ENCODE assay signal across 20 cellular contexts in the genomic region with DNA sequence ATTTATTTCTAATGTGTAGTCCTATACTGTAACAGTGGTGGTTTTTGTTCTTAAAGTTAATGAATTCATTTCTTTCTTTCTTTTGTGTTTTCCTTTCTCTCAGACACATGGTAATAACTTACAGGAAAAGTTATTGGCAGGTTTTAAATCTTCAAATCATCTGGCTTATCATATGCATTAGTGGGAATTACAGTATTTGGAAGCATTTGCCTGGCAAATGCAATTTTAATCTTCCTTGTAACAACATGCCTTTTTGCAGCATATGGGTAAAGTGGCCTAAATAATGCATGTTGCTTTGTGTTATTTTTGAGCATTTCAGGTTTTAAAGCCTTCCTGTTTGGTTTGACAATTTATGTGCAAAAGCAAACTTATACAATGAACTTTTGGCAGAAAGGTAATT.
DNase-seq lines count a peak whose midpoint lies in the region; ATAC-seq and TF ChIP-seq lines count a peak whose summit lies in the region.
"Had no signal": no experiment of that assay in that cellular context is flagged by ENCODE, and none has a peak within 500 bp of the region (broad histone marks: within the 10 kb centered on the region; RNA-seq: fewer than 3 reads in every experiment).

No MANE protein-coding gene starts in this region.

- H3K4me3 Mint-ChIP-seq in activated naive CD8-positive, alpha-beta T cell treated with anti-CD3 and anti-CD28 coated beads, Interleukin-2, amount 50 U/mL, for 24 hours: no peak overlapping the region
- H3K4me3 Mint-ChIP-seq: CD4-positive, alpha-beta T cell; GM23338 had no signal

- intact Hi-C loops in spleen (cut with DNase I; ENCODE audit: low total_unique reads): loop anchor here (5.0 kb wide), 1 partner anchor 180 kb away; no protein-coding TSS in a partner anchor

- TF ChIP-seq POLR2A in gastroesophageal sphincter (IDR thresholded peaks at IDR 0.05): no peak
- no peak for TF ChIP-seq POLR2A in spleen (IDR thresholded peaks at IDR 0.05)

- no peak overlapping the region for H3K27ac Mint-ChIP-seq in activated naive CD8-positive, alpha-beta T cell treated with anti-CD3 and anti-CD28 coated beads, Interleukin-2, amount 50 U/mL, for 24 hours
- H3K27ac Mint-ChIP-seq: CD4-positive, alpha-beta T cell; GM23338 had no signal

- peaks cover 10% of the 10 kb centered on the region for H3K4me1 Mint-ChIP-seq in activated naive CD8-positive, alpha-beta T cell treated with anti-CD3 and anti-CD28 coated beads, Interleukin-2, amount 50 U/mL, for 24 hours

- H3K27me3 Mint-ChIP-seq in activated naive CD8-positive, alpha-beta T cell treated with anti-CD3 and anti-CD28 coated beads, Interleukin-2, amount 50 U/mL, for 24 hours: no peaks in the 10 kb centered on the region
- H3K27me3 Mint-ChIP-seq: CD4-positive, alpha-beta T cell had no signal

- in situ Hi-C loops in GM23248 (cut with MboI): loop anchor here (25.0 kb wide), 2 partner anchors 775 to 1075 kb away; no protein-coding TSS in a partner anchor

- no peaks in the 10 kb centered on the region for H3K27me3 ChIP-seq in GM23248 (replicated peaks; ENCODE audit: insufficient read depth)
- no peaks in the 10 kb centered on the region for H3K27me3 ChIP-seq in SK-N-SH (ENCODE audit: insufficient read depth)
- no peaks in the 10 kb centered on the region for H3K27me3 ChIP-seq in gastroesophageal sphincter
- no peaks in the 10 kb centered on the region for H3K27me3 ChIP-seq in osteoblast (ENCODE audit: insufficient read depth, low read length)
- no peaks in the 10 kb centered on the region for H3K27me3 ChIP-seq in spleen (replicated peaks in 1 of 7)
- H3K27me3 ChIP-seq: Peyer's patch, SJSA1 had no signal

- DNase-seq in GM23248: no peak
- no peak for DNase-seq in SK-N-SH
- DNase-seq in osteoblast (ENCODE audit: insufficient read length, low spot score, missing footprints): no peak
- no peak for DNase-seq in NCI-H748 treated with DMSO at 0.1 percent for 48 hours (lab: John Stamatoyannopoulos, UW)
- no peak for DNase-seq in activated naive CD8-positive, alpha-beta T cell treated with anti-CD3 and anti-CD28 coated beads, Interleukin-2, amount 50 U/mL, for 24 hours
- DNase-seq in spleen: no peak
- no peak for DNase-seq in NCI-H1092 (lab: John Stamatoyannopoulos, UW)
- DNase-seq: Caco-2; CD4-positive, alpha-beta T cell; DMS53; EL; HCEC 1CT; NCI-H1105 treated with DMSO at 0.1 percent for 48 hours; NCI-H187 treated with DMSO at 0.1 percent for 48 hours; Peyer's patch had no signal

- peak overlapping the region; percentile 48 for H3K4me2 ChIP-seq in GM23248 (ENCODE audit: unreplicated experiment)
- H3K4me2 ChIP-seq in SK-N-SH: no peak overlapping the region
- H3K4me2 ChIP-seq in osteoblast (ENCODE audit: insufficient read depth, low read length): no peak overlapping the region
- H3K4me2 ChIP-seq: A549, GM23338 had no signal

- H4K20me1 ChIP-seq in GM23248 (ENCODE audit: insufficient read depth): no peaks in the 10 kb centered on the region
- no peaks in the 10 kb centered on the region for H4K20me1 ChIP-seq in SK-N-SH (ENCODE audit: insufficient read depth)
- no peaks in the 10 kb centered on the region for H4K20me1 ChIP-seq in osteoblast (ENCODE audit: insufficient read depth, low read length)

- peak in 1 of 2 experiments; percentile 87; a peak in 2 of 4 replicates for TF ChIP-seq EP300 in SK-N-SH (IDR thresholded peaks at IDR 0.05; ENCODE audit: borderline replicate concordance in 1 of 2, low read depth in 1 of 2, low read length in 1 of 2)
- TF ChIP-seq EP300 in gastroesophageal sphincter (IDR thresholded peaks at IDR 0.05): no peak

- CTCF ChIA-PET in SK-N-SH (lab: Yijun Ruan, JAX): interaction anchor here (1.2 to 6.0 kb wide), 21 partner anchors 7 to 1079 kb away, joined by 3 to 116 read pairs (median 11); a partner anchor contains a TSS

- H3K36me3 ChIP-seq in GM23248 (ENCODE audit: low read depth) (no peaks in the 10 kb centered on the region), SK-N-SH (replicated peaks in 1 of 2; ENCODE audit: control insufficient read depth in 1 of 2, insufficient read depth in 2 of 2, low read length in 1 of 2) (peaks cover 3 to 8% of the 10 kb centered on the region in 2 experiments), gastroesophageal sphincter (peaks cover 0 to 3% of the 10 kb centered on the region in 2 donors), osteoblast (ENCODE audit: insufficient read depth, low read length) (peaks cover 10% of the 10 kb centered on the region), spleen (peaks cover 0 to 63% (median 8%) of the 10 kb centered on the region in 6 donors)
- H3K36me3 ChIP-seq: Peyer's patch had no signal

- H3K4me3 ChIP-seq in GM23248: no peak overlapping the region
- H3K4me3 ChIP-seq in SK-N-SH (ENCODE audit: low read depth in 2 of 2, low read length in 1 of 2): no peak overlapping the region
- no peak overlapping the region for H3K4me3 ChIP-seq in gastroesophageal sphincter
- no peak overlapping the region for H3K4me3 ChIP-seq in osteoblast (ENCODE audit: insufficient read depth, low read length)
- no peak overlapping the region for H3K4me3 ChIP-seq in spleen
- H3K4me3 ChIP-seq: A549, GM12878, GM23338, Peyer's patch, SJSA1 had no signal

- H3K4me1 ChIP-seq in GM23248 (ENCODE audit: insufficient read depth) (peaks cover 47% of the 10 kb centered on the region), SK-N-SH (ENCODE audit: control insufficient read depth in 1 of 2, insufficient read depth in 2 of 2, low read depth in 1 of 2, low read length in 1 of 2) (peaks cover 28 to 33% of the 10 kb centered on the region in 2 experiments; a peak in 3 of 4 replicates), gastroesophageal sphincter (peaks cover 15 to 65% (median 20%) of the 10 kb centered on the region in 3 donors), osteoblast (ENCODE audit: insufficient read depth, low read length) (peaks cover 26% of the 10 kb centered on the region), spleen (peaks cover 0 to 21% (median 11%) of the 10 kb centered on the region in 6 donors)
- H3K4me1 ChIP-seq: Peyer's patch had no signal

- H3F3A ChIP-seq in GM23248 (ENCODE audit: insufficient read depth) (peaks cover 38% of the 10 kb centered on the region), SK-N-SH (replicated peaks; ENCODE audit: insufficient read depth) (peaks cover 17% of the 10 kb centered on the region)

- H2AFZ ChIP-seq in GM23248: no peak overlapping the region
- H2AFZ ChIP-seq in SK-N-SH (ENCODE audit: low read depth): no peak overlapping the region
- H2AFZ ChIP-seq in osteoblast (ENCODE audit: low read length): no peak overlapping the region
- H2AFZ ChIP-seq: GM23338 had no signal

- no peak for ATAC-seq in gastroesophageal sphincter
- no peak for ATAC-seq in activated naive CD8-positive, alpha-beta T cell treated with anti-CD3 and anti-CD28 coated beads, Interleukin-2, amount 50 U/mL, for 24 hours
- ATAC-seq: A549, GM12878, GM23338 had no signal

- POLR2A ChIA-PET in SK-N-SH (lab: Yijun Ruan, JAX): no interaction called here

- H3K79me2 ChIP-seq in GM23248 (ENCODE audit: insufficient read depth) (peaks cover 58% of the 10 kb centered on the region), SK-N-SH (ENCODE audit: insufficient read depth) (no peaks in the 10 kb centered on the region), osteoblast (ENCODE audit: insufficient read depth, low read length) (peaks cover 6% of the 10 kb centered on the region)

- peak; percentile 30; the same call in 1 of the 2 replicates for TF ChIP-seq RAD21 in SK-N-SH (IDR thresholded peaks at IDR 0.05; ENCODE audit: low read length)

- H3K36me3 Mint-ChIP-seq in activated naive CD8-positive, alpha-beta T cell treated with anti-CD3 and anti-CD28 coated beads, Interleukin-2, amount 50 U/mL, for 24 hours (ENCODE audit: low read depth): peaks cover 25% of the 10 kb centered on the region

- TF ChIP-seq CTCF in SK-N-SH (IDR thresholded peaks at IDR 0.05): no peak
- no peak for TF ChIP-seq CTCF in gastroesophageal sphincter (IDR thresholded peaks at IDR 0.05)
- no peak for TF ChIP-seq CTCF in osteoblast (IDR thresholded peaks at IDR 0.05; ENCODE audit: extremely low read depth, low read depth, low read length)
- no peak for TF ChIP-seq CTCF in spleen (IDR thresholded peaks at IDR 0.05 in 8 of 11, conservative IDR thresholded peaks at IDR 0.05 in 3 of 11)

- H3K9me3 Mint-ChIP-seq in activated naive CD8-positive, alpha-beta T cell treated with anti-CD3 and anti-CD28 coated beads, Interleukin-2, amount 50 U/mL, for 24 hours: no peaks in the 10 kb centered on the region
- H3K9me3 Mint-ChIP-seq: CD4-positive, alpha-beta T cell had no signal

- no peaks in the 10 kb centered on the region for H3K9me3 ChIP-seq in GM23248 (ENCODE audit: low read depth)
- no peaks in the 10 kb centered on the region for H3K9me3 ChIP-seq in SK-N-SH
- H3K9me3 ChIP-seq in gastroesophageal sphincter: no peaks in the 10 kb centered on the region
- no peaks in the 10 kb centered on the region for H3K9me3 ChIP-seq in osteoblast (ENCODE audit: low read depth, low read length)
- H3K9me3 ChIP-seq in spleen: peaks cover 0 to 9% (median 7%) of the 10 kb centered on the region in 8 donors
- H3K9me3 ChIP-seq: A549, Caco-2, Peyer's patch, SJSA1 had no signal

- H3K9me2 ChIP-seq in GM23248 (ENCODE audit: insufficient read depth) (peaks cover 7% of the 10 kb centered on the region; the same call in 1 of the 2 replicates), SK-N-SH (no peaks in the 10 kb centered on the region)

- H3K9ac ChIP-seq in GM23248: 0 out of 2 replicates have a peak overlapping the region, but pooled peaks have one; percentile 2
- no peak overlapping the region for H3K9ac ChIP-seq in SK-N-SH

- H3K27ac ChIP-seq in GM23248 (peak overlapping the region; percentile 18; the same call in 1 of the 2 replicates), SK-N-SH (ENCODE audit: low read depth in 2 of 2, low read length in 1 of 2) (peak overlapping the region in 1 of 2 experiments; percentile 86; a peak in 2 of 4 replicates), gastroesophageal sphincter (peak overlapping the region in 3 of 4 donors; percentile 18 to 77 (median 76)), osteoblast (ENCODE audit: low read depth, low read length) (peak overlapping the region; percentile 19), spleen (no peak overlapping the region)
- H3K27ac ChIP-seq: A549, Peyer's patch, SJSA1 had no signal

TF ChIP-seq in SK-N-SH, 30 proteins besides CTCF, POLR2A, EP300 and RAD21:
- TF ChIP-seq CHD2 (IDR thresholded peaks at IDR 0.05; ENCODE audit: low read length, partially characterized antibody) (peak; percentile 43), MEF2A (IDR thresholded peaks at IDR 0.05; ENCODE audit: borderline replicate concordance, low read depth) (no peak), GATA2 (CRISPR knock-in tag; IDR thresholded peaks at IDR 0.05) (peak; percentile 57), TCF12 (IDR thresholded peaks at IDR 0.05) (0 out of 2 replicates have a peak, but pooled peaks have one; percentile 9), RCOR1 (IDR thresholded peaks at IDR 0.05; ENCODE audit: low read length) (peak; percentile 60; the same call in 1 of the 2 replicates), SIN3A (IDR thresholded peaks at IDR 0.05; ENCODE audit: borderline replicate concordance, low read depth, low read length) (no peak)
TF ChIP-seq in SK-N-SH: peak in this region for 4.

Comparison
In these comparisons a context has a peak if more than half of its experiments do, and no peak if none do; other contexts are left out.
1. H3K27ac ChIP-seq: peak in GM23248 (single experiment), gastroesophageal sphincter (3 of 4) and osteoblast (single experiment); none in spleen (0 of 8).